In the genomic region with DNA sequence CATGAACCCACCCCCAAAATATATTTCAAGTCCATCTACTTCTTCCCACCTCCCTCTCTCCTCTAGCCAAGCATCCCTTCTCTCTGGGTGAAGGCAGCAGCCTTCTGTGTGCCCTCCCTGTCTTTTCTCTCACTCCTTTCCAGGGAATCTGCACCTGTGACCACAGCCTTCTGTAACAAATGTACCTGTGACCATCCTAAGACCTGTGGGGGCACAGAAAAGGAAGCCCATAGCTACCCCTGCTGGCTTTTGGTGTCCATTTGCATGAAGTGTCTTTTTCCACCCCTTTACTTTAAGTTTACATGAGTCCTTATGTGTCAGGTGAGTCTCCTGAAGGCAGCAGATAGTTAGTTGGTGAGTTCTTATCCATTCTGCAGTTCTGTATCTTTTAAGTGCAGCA, we compare ENCODE assay signal across 17 cellular contexts. TPM values are rescaled to one million over a fixed set of nuclear protein-coding genes. Genes with fewer than 3 reads are reported as not detected.
DNase-seq lines count a peak whose midpoint lies in the region; ATAC-seq and TF ChIP-seq lines count a peak whose summit lies in the region.
"Had no signal": no experiment of that assay in that cellular context is flagged by ENCODE, and none has a peak within 500 bp of the region (broad histone marks: within the 10 kb centered on the region; RNA-seq: fewer than 3 reads in every experiment).

No MANE protein-coding gene starts in this region.

- DNase-seq in activated CD8-positive, alpha-beta memory T cell treated with anti-CD3 and anti-CD28 coated beads for 24 hours, result peak; percentile 54
- no peak for DNase-seq in activated CD8-positive, alpha-beta memory T cell treated with anti-CD3 and anti-CD28 coated beads, Interleukin-2, amount 50 U/mL, for 48 hours
- DNase-seq in astrocyte of the cerebellum (ENCODE audit: low read depth) (no peak), gastrocnemius medialis (no peak), medulla oblongata (ENCODE audit: extremely low spot score) (no peak), left cardiac atrium (no peak)
- DNase-seq: activated T-cell treated with anti-CD3 and anti-CD28 coated beads for 4 hours; erythroblast; left ventricle myocardium inferior; NCI-H1105 treated with DMSO at 0.1 percent for 48 hours; NCI-H524 treated with DMSO at 0.1 percent for 48 hours; stimulated activated CD4-positive, alpha-beta T cell treated with anti-CD3 and anti-CD28 coated beads, Interleukin-4, amount 100 ng/mL, for 4 hours; stimulated activated naive CD4-positive, alpha-beta T cell treated with Interleukin-2 at 50 U/mL for 16 hours had no signal

- ATAC-seq in gastrocnemius medialis, result no peak
- no peak for ATAC-seq in left cardiac atrium
- no peak for ATAC-seq in GM21360 (IDR thresholded peaks at IDR 0.05; ENCODE audit: unreplicated experiment)
- ATAC-seq: sciatic nerve had no signal

- peak; percentile 10; the same call in 1 of the 2 replicates for TF ChIP-seq CTCF in LNCAP (IDR thresholded peaks at IDR 0.05)
- TF ChIP-seq CTCF in astrocyte of the cerebellum (IDR thresholded peaks at IDR 0.05; ENCODE audit: low read depth, low read length, missing control alignments), result peak; percentile 6
- peak; percentile 12 to 36 (median 20) for TF ChIP-seq CTCF in gastrocnemius medialis (IDR thresholded peaks at IDR 0.05 in 4 of 5, conservative IDR thresholded peaks at IDR 0.05 in 1 of 5)

- TF ChIP-seq POLR2A in gastrocnemius medialis (IDR thresholded peaks at IDR 0.05), result no peak

- H3K4me1 ChIP-seq in gastrocnemius medialis, result no peaks in the 10 kb centered on the region
- H3K4me1 ChIP-seq: left ventricle myocardium inferior had no signal

- H3K27me3 ChIP-seq in gastrocnemius medialis, result no peaks in the 10 kb centered on the region
- H3K27me3 ChIP-seq: BLaER1 treated with 17β-estradiol and CSF1 and Interleukin-3, amounts not matched to agents 10 nM and 100 nM had no signal

- in situ Hi-C loops in astrocyte of the cerebellum (cut with HindIII; ENCODE audit: low sequenced_read_pairs), result no loop called here
- in situ Hi-C loops in gastrocnemius medialis (cut with MboI; ENCODE audit: low sequenced_read_pairs in 4 of 4), result loop anchor here in 3 of 4 donors (10.0 kb wide), 1 partner anchor 182 kb away; no protein-coding TSS in a partner anchor

- no peak overlapping the region for H3K4me3 ChIP-seq in astrocyte of the cerebellum (ENCODE audit: low read depth, low read length)
- no peak overlapping the region for H3K4me3 ChIP-seq in gastrocnemius medialis
- H3K4me3 ChIP-seq: BLaER1 treated with 17β-estradiol and CSF1 and Interleukin-3, amounts not matched to agents 10 nM and 100 nM; left ventricle myocardium inferior had no signal

- H3K27ac ChIP-seq in gastrocnemius medialis, result no peak overlapping the region
- H3K27ac ChIP-seq: BLaER1 treated with 17β-estradiol and CSF1 and Interleukin-3, amounts not matched to agents 10 nM and 100 nM; left ventricle myocardium inferior had no signal

- intact Hi-C loops in gastrocnemius medialis (cut with DNase I; ENCODE audit: low total_unique reads) (no loop called here), left cardiac atrium (cut with DNase I) (no loop called here)

- no peaks in the 10 kb centered on the region for H3K36me3 ChIP-seq in gastrocnemius medialis
- H3K36me3 ChIP-seq: left ventricle myocardium inferior had no signal

- no peaks in the 10 kb centered on the region for H3K9me3 ChIP-seq in gastrocnemius medialis
- H3K9me3 ChIP-seq: left ventricle myocardium inferior had no signal

RNA-seq across cellular contexts. Expression of a gene that starts 2.0 kb away (rescaled TPM):
- 1 to 10 TPM in 3 of 4 donors, under 1 TPM in 1; 0.41 to 5.2 (median 3.3) TPM for total RNA-seq in gastrocnemius medialis
- 10 to 100 TPM in 1 of 2 donors, 1 to 10 TPM in 1; 10.0 to 11.3 TPM for total RNA-seq in left cardiac atrium

RNA-seq across cellular contexts. Expression of a gene that starts 49.2 kb away (rescaled TPM):
- 10 to 100 TPM; 30.5 to 77.4 (median 58.9) TPM for total RNA-seq in gastrocnemius medialis
- 100 to 1,000 TPM; 123 to 139 TPM for total RNA-seq in left cardiac atrium
